ENCODE assay signal across 9 cellular contexts in the genomic region with DNA sequence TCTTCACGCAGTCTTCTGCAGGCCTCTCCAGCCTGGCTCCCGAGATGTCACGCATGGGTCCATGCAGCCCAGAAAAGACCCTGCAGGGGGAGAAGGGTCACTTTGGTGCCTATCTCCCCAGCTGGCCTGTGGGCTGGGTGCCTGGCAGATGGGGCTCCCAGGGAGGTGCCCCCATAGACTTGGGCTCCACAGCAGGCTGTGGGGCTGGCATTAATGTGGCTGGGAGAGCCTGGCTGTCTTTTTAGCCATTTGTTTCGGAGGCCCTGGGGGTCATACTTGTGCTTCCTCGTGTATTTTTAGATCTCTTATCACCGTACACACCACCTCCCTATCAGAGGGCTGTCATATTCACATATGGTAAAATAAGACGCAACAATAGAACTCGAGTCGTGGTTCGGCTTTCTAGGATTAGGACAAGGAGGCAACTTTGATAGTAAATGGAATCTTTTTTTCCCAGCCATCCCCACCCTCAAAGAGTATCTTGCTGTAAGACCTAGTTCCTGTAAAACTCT.
DNase-seq lines count a peak whose midpoint lies in the region; ATAC-seq, FAIRE-seq and TF ChIP-seq lines count a peak whose summit lies in the region.
"Had no signal": no experiment of that assay in that cellular context is flagged by ENCODE, and none has a peak within 500 bp of the region (broad histone marks: within the 10 kb centered on the region; RNA-seq: fewer than 3 reads in every experiment).

No MANE protein-coding gene starts in this region.

- H3K4me3 Mint-ChIP-seq in CD8-positive, alpha-beta T cell, result peak overlapping the region; percentile 80

- H3K36me3 ChIP-seq in CD8-positive, alpha-beta T cell (ENCODE audit: insufficient read depth, low read length), result no peaks in the 10 kb centered on the region
- H3K36me3 ChIP-seq in Panc1 (ENCODE audit: control insufficient read depth, insufficient read depth, low read length) (no peaks in the 10 kb centered on the region), endothelial cell of umbilical vein (ENCODE audit: control insufficient read depth in 2 of 2, extremely low read depth in 1 of 2, insufficient read depth in 2 of 2, low read length in 2 of 2) (no peaks in the 10 kb centered on the region), neutrophil (no peaks in the 10 kb centered on the region)

- H3K4me2 ChIP-seq in endothelial cell of umbilical vein (ENCODE audit: insufficient read depth, low read length), result peak overlapping the region; percentile 28

- peak overlapping the region; percentile 42 for H3K27ac ChIP-seq in CD8-positive, alpha-beta T cell (ENCODE audit: low read depth, low read length)
- H3K27ac ChIP-seq in Panc1 (ENCODE audit: low read length) (peak overlapping the region; percentile 81), endothelial cell of umbilical vein (ENCODE audit: insufficient read depth, low read depth, low read length) (peak overlapping the region; percentile 67), neutrophil (peak overlapping the region; percentile 68)

- H3K4me1 Mint-ChIP-seq in CD8-positive, alpha-beta T cell (ENCODE audit: low read depth), result peaks cover 94% of the 10 kb centered on the region

- no peaks in the 10 kb centered on the region for H3K27me3 Mint-ChIP-seq in CD8-positive, alpha-beta T cell (ENCODE audit: low read depth)

- peaks cover 20% of the 10 kb centered on the region for H3K36me3 Mint-ChIP-seq in CD8-positive, alpha-beta T cell

- H3K4me3 ChIP-seq in CD8-positive, alpha-beta T cell (ENCODE audit: low read depth, low read length), result peak overlapping the region; percentile 7
- H3K4me3 ChIP-seq in Panc1 (ENCODE audit: low read depth in 2 of 2, low read length in 2 of 2), result no peak overlapping the region
- H3K4me3 ChIP-seq in endothelial cell of umbilical vein (replicated peaks in 1 of 3; ENCODE audit: insufficient read depth in 1 of 3, low read depth in 1 of 3, low read length in 3 of 3), result no peak overlapping the region
- peak overlapping the region; percentile 33 to 51 for H3K4me3 ChIP-seq in neutrophil (ENCODE audit: low read depth in 1 of 2, low read length in 1 of 2)
- H3K4me3 ChIP-seq: mucosa of descending colon had no signal

- ATAC-seq in CD8-positive, alpha-beta T cell, result no peak
- no peak for ATAC-seq in Panc1
- ATAC-seq in HG03045 (IDR thresholded peaks at IDR 0.05; ENCODE audit: unreplicated experiment), result no peak

- no peaks in the 10 kb centered on the region for H3K9me3 Mint-ChIP-seq in CD8-positive, alpha-beta T cell

- no peaks in the 10 kb centered on the region for H3K9me3 ChIP-seq in CD8-positive, alpha-beta T cell (ENCODE audit: low read length)
- H3K9me3 ChIP-seq in Panc1 (ENCODE audit: control insufficient read depth, insufficient read depth, low read depth, low read length) (no peaks in the 10 kb centered on the region), endothelial cell of umbilical vein (replicated peaks; ENCODE audit: control insufficient read depth, insufficient read depth, low read length) (no peaks in the 10 kb centered on the region), neutrophil (no peaks in the 10 kb centered on the region)
- H3K9me3 ChIP-seq: mucosa of descending colon had no signal

- H3K27me3 ChIP-seq in CD8-positive, alpha-beta T cell (ENCODE audit: insufficient read depth, low read length), result no peaks in the 10 kb centered on the region
- H3K27me3 ChIP-seq in Panc1 (ENCODE audit: control insufficient read depth, insufficient read depth, low read length) (no peaks in the 10 kb centered on the region), endothelial cell of umbilical vein (ENCODE audit: control insufficient read depth in 2 of 2, insufficient read depth in 2 of 2, low read length in 2 of 2) (no peaks in the 10 kb centered on the region), neutrophil (no peaks in the 10 kb centered on the region)

- peaks cover 99% of the 10 kb centered on the region for H3K4me1 ChIP-seq in CD8-positive, alpha-beta T cell (ENCODE audit: insufficient read depth, low read length)
- H3K4me1 ChIP-seq in Panc1 (ENCODE audit: control insufficient read depth, insufficient read depth, low read length), result peaks cover 81% of the 10 kb centered on the region
- H3K4me1 ChIP-seq in endothelial cell of umbilical vein (ENCODE audit: control insufficient read depth, extremely low read depth, insufficient read depth, low read length), result peaks cover 72% of the 10 kb centered on the region
- H3K4me1 ChIP-seq in neutrophil (ENCODE audit: control insufficient read depth in 1 of 2, insufficient read depth in 1 of 2, low read depth in 1 of 2, low read length in 1 of 2), result peaks cover 93 to 98% of the 10 kb centered on the region in 2 experiments

- TF ChIP-seq CTCF in CD8-positive, alpha-beta T cell (IDR thresholded peaks at IDR 0.05), result no peak
- TF ChIP-seq CTCF in Panc1 (IDR thresholded peaks at IDR 0.05) (no peak), endothelial cell of umbilical vein (IDR thresholded peaks at IDR 0.05; ENCODE audit: extremely low read depth in 1 of 2, insufficient read depth in 1 of 2, low read depth in 1 of 2, low read length in 2 of 2) (no peak), neutrophil (IDR thresholded peaks at IDR 0.05) (no peak)

- in situ Hi-C loops in Panc1 (cut with HindIII; ENCODE audit: low pct_unique_long_range_greater_than_20kb, low sequenced_read_pairs), result no loop called here

- POLR2A ChIA-PET in CD8-positive, alpha-beta T cell (lab: Charles Lee), result interaction anchor here (1.2 to 1.8 kb wide), 4 partner anchors 9 to 30 kb away, joined by 3 to 9 read pairs (median 3); no protein-coding TSS in a partner anchor
- POLR2A ChIA-PET in Panc1 (lab: Charles Lee), result no interaction called here
- POLR2A ChIA-PET in endothelial cell of umbilical vein (lab: Charles Lee), result interaction anchor here (1.2 kb wide), 1 partner anchor 15 kb away, joined by 3 read pairs; no protein-coding TSS in a partner anchor

- peaks cover 96% of the 10 kb centered on the region for H3K79me2 ChIP-seq in endothelial cell of umbilical vein (ENCODE audit: control insufficient read depth, insufficient read depth, low read length)

- FAIRE-seq in endothelial cell of umbilical vein (lab: Jason Lieb, UNC), result peak; percentile 8

- peak overlapping the region; percentile 94 for H3K27ac Mint-ChIP-seq in CD8-positive, alpha-beta T cell

- dilution Hi-C loops in endothelial cell of umbilical vein (cut with MboI; ENCODE audit: extremely low pct_ligation_motif_present, low sequenced_read_pairs), result no loop called here

- intact Hi-C loops in CD8-positive, alpha-beta T cell (cut with DNase I, micrococcal nuclease), result loop anchor here (2.0 to 10.0 kb wide), 3 partner anchors 13 to 263 kb away; partner anchors contain the start of gene UBE2F (in 1 of the 2)
- intact Hi-C loops in Panc1 (cut with micrococcal nuclease; ENCODE audit: unreplicated experiment), result no loop called here
- intact Hi-C loops in endothelial cell of umbilical vein (cut with micrococcal nuclease), result loop anchor here (2.0 kb wide), 4 partner anchors 13 to 43 kb away; no protein-coding TSS in a partner anchor
- intact Hi-C loops in posterior vena cava (cut with DNase I), result loop anchor here in 1 of 2 donors (5.0 kb wide), 2 partner anchors 35 to 40 kb away; no protein-coding TSS in a partner anchor

- H3K9me1 ChIP-seq in endothelial cell of umbilical vein (replicated peaks; ENCODE audit: control insufficient read depth, extremely low read depth, insufficient read depth, low read length), result no peaks in the 10 kb centered on the region

- no peak for TF ChIP-seq POLR2A in endothelial cell of umbilical vein (IDR thresholded peaks at IDR 0.05; ENCODE audit: low read depth, low read length)

- BruUV-seq in Panc1 (replicated peaks; lab: Mats Ljungman, UMichigan) (no TSS peak), endothelial cell of umbilical vein (replicated peaks; lab: Mats Ljungman, UMichigan) (no TSS peak)

- CTCF ChIA-PET in CD8-positive, alpha-beta T cell (lab: Charles Lee), result interaction anchor here (0.7 to 25.3 kb wide), 7 partner anchors 8 to 120 kb away, joined by 3 to 328 read pairs (median 3); no protein-coding TSS in a partner anchor
- CTCF ChIA-PET in Panc1 (lab: Charles Lee) (interaction anchor here (0.8 to 1.0 kb wide), 2 partner anchors 11 to 28 kb away, joined by 3 to 4 read pairs; no protein-coding TSS in a partner anchor), endothelial cell of umbilical vein (lab: Charles Lee) (interaction anchor here (1.1 to 4.1 kb wide), 9 partner anchors 8 to 189 kb away, joined by 3 to 40 read pairs (median 7); no protein-coding TSS in a partner anchor)

- peak overlapping the region; percentile 35 for H3K9ac ChIP-seq in endothelial cell of umbilical vein (replicated peaks; ENCODE audit: extremely low read depth, insufficient read depth, low read length)

- H2AFZ ChIP-seq in endothelial cell of umbilical vein (ENCODE audit: low read depth, low read length), result no peak overlapping the region

- H4K20me1 ChIP-seq in endothelial cell of umbilical vein (replicated peaks; ENCODE audit: control insufficient read depth, extremely low read depth, insufficient read depth, low read length), result peaks cover 4% of the 10 kb centered on the region

- DNase-seq in CD8-positive, alpha-beta T cell, result peak in 1 of 7 experiments; percentile 12
- DNase-seq in Panc1 (ENCODE audit: low read depth, low spot score) (no peak), endothelial cell of umbilical vein (ENCODE audit: low read depth, low spot score) (no peak), posterior vena cava (ENCODE audit: low spot score) (no peak), NCI-H446 treated with DMSO at 0.1 percent for 48 hours (lab: John Stamatoyannopoulos, UW) (no peak)
- DNase-seq in activated effector memory CD4-positive, alpha-beta T cell treated with Interleukin-2 at 50 U/mL for 16 hours, result no peak

TF ChIP-seq in endothelial cell of umbilical vein, 7 proteins besides CTCF, POLR2A, EP300 and RAD21:
- TF ChIP-seq GATA2 (IDR thresholded peaks at IDR 0.05; ENCODE audit: insufficient read depth, insufficient read length, low read depth, low read length) (no peak), EZH2 (IDR thresholded peaks at IDR 0.05; ENCODE audit: borderline replicate concordance, low read depth, low read length, severe bottlenecking) (no peak), FOS (IDR thresholded peaks at IDR 0.05; ENCODE audit: borderline replicate concordance, insufficient read depth, low read length) (no peak)

Comparison
In these comparisons a context has a peak if more than half of its experiments do, and no peak if none do; other contexts are left out.
1. H3K4me3 ChIP-seq: peak in CD8-positive, alpha-beta T cell (single experiment) and neutrophil (2 of 2); none in Panc1 (0 of 2) and endothelial cell of umbilical vein (0 of 3).
2. Peak in every context shown above with its lines, with median percentiles within 50 percentile points of each other: H3K27ac ChIP-seq.